Comparison of ENCODE assay signal across 24 cellular contexts in the genomic region with DNA sequence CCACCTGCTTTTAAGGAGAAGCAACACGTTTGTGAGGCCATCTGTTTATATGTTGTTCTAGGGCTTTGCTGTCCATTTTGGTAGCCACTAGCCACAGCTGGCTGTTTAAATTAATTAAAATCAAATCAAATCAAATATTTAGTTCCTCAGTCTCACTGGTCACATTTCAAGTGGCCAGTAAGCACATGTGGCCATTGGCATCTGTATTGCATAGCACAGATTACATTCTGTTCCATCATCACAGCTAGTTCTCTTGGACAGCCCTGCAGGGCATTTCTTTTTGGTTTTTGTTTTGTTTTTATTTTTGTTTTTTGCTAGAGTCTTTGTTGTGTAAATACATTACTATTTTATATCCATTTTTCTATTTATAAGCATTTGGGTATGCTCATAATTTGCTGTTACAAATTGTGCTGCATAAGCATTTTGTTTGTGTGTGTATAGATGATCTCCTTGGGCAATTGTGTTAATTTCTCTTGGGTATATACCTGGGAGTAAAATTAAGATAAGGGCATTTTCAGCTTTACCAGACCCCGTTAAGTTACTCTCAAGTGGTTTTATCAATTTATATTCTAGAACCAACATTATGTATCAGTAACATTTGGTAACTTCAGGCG. TPM values are rescaled to one million over a fixed set of nuclear protein-coding genes. Genes with fewer than 3 reads are reported as not detected.
A peak's percentile ranks its signal among the peaks of the same experiment; 100 is the strongest.
DNase-seq lines count a peak whose midpoint lies in the region; ATAC-seq and TF ChIP-seq lines count a peak whose summit lies in the region.
"Had no signal": no experiment of that assay in that cellular context is flagged by ENCODE, and none has a peak within 500 bp of the region (broad histone marks: within the 10 kb centered on the region; RNA-seq: fewer than 3 reads in every experiment).

No MANE protein-coding gene starts in this region.

- H2BK120ac ChIP-seq in mesenchymal stem cell (ENCODE audit: low read depth, low read length): no peak overlapping the region

- WGBS in mesenchymal stem cell: 60% methylated on average over 1 of the region's 3 CpGs

- no peak overlapping the region for H2AK5ac ChIP-seq in mesenchymal stem cell (ENCODE audit: low read length, severe bottlenecking)

- H2BK12ac ChIP-seq in mesenchymal stem cell (ENCODE audit: low read length in 2 of 2): no peak overlapping the region

- no peak for DNase-seq in CD4-positive, CD25-positive, alpha-beta regulatory T cell
- DNase-seq in GM03348 (ENCODE audit: low spot score) (peak; percentile 66), chondrocyte (ENCODE audit: low spot score) (no peak), mesenchymal stem cell (no peak), GM19240 (ENCODE audit: insufficient read length, low spot score) (no peak), A673 (ENCODE audit: low spot score) (no peak), substantia nigra (lab: John Stamatoyannopoulos, UW) (no peak)
- DNase-seq in stimulated activated naive B cell treated with anti-CD40 and anti-IgM and Interleukin-4, amounts not matched to agents 10 μg/mL and 1 μg/mL and 100 μg/mL, for 72 hours: no peak
- DNase-seq: activated B cell treated with CpG ODN at 0.5 μM for 24 hours; activated CD4-positive, alpha-beta memory T cell treated with anti-CD3 and anti-CD28 coated beads for 36 hours; activated naive CD4-positive, alpha-beta T cell treated with anti-CD3 and anti-CD28 coated beads, Interleukin-2, amount 10 ng/mL, durations not matched to agents 7 days and 5 days; cerebellar nuclear complex; effector memory CD8-positive, alpha-beta T cell; esophagus squamous epithelium; head of caudate nucleus; left cardiac atrium; natural killer cell; NCI-H1694 treated with DMSO at 0.1 percent for 48 hours; NCI-H526 treated with DMSO at 0.1 percent for 48 hours; stomach; T-helper 9 cell; transverse colon had no signal

- peak overlapping the region; percentile 20 to 86 (median 66) for H3K27ac Mint-ChIP-seq in CD4-positive, CD25-positive, alpha-beta regulatory T cell
- H3K27ac Mint-ChIP-seq in chondrocyte (ENCODE audit: unreplicated experiment): peak overlapping the region; percentile 45
- no peak overlapping the region for H3K27ac Mint-ChIP-seq in stimulated activated naive B cell treated with anti-CD40 and anti-IgM and Interleukin-4, amounts not matched to agents 10 μg/mL and 1 μg/mL and 100 μg/mL, for 72 hours
- H3K27ac Mint-ChIP-seq: activated B cell treated with CpG ODN at 0.5 μM for 24 hours; activated CD4-positive, alpha-beta memory T cell treated with anti-CD3 and anti-CD28 coated beads for 36 hours; memory B cell had no signal

- no peak overlapping the region for H3K18ac ChIP-seq in mesenchymal stem cell (ENCODE audit: low read depth in 1 of 2, low read length in 2 of 2)

- H3K9me3 Mint-ChIP-seq in CD4-positive, CD25-positive, alpha-beta regulatory T cell: no peaks in the 10 kb centered on the region
- H3K9me3 Mint-ChIP-seq in chondrocyte (ENCODE audit: low read depth): no peaks in the 10 kb centered on the region
- H3K9me3 Mint-ChIP-seq in stimulated activated naive B cell treated with anti-CD40 and anti-IgM and Interleukin-4, amounts not matched to agents 10 μg/mL and 1 μg/mL and 100 μg/mL, for 72 hours: no peaks in the 10 kb centered on the region
- H3K9me3 Mint-ChIP-seq: activated B cell treated with CpG ODN at 0.5 μM for 24 hours; activated CD4-positive, alpha-beta memory T cell treated with anti-CD3 and anti-CD28 coated beads for 36 hours; activated naive CD4-positive, alpha-beta T cell treated with anti-CD3 and anti-CD28 coated beads, Interleukin-2, amount 10 ng/mL, durations not matched to agents 7 days and 5 days; effector memory CD8-positive, alpha-beta T cell; memory B cell; natural killer cell had no signal

- no peak overlapping the region for H3K23ac ChIP-seq in mesenchymal stem cell (ENCODE audit: low read length in 2 of 2)

- peak overlapping the region; percentile 29 for H3K4me2 ChIP-seq in mesenchymal stem cell (ENCODE audit: low read length, poor library complexity, severe bottlenecking)
- H3K4me2 ChIP-seq: BLaER1 had no signal

- no peak overlapping the region for H4K8ac ChIP-seq in mesenchymal stem cell (ENCODE audit: low read length)

- no peaks in the 10 kb centered on the region for H3K27me3 Mint-ChIP-seq in CD4-positive, CD25-positive, alpha-beta regulatory T cell
- H3K27me3 Mint-ChIP-seq in chondrocyte (ENCODE audit: low read depth): no peaks in the 10 kb centered on the region
- no peaks in the 10 kb centered on the region for H3K27me3 Mint-ChIP-seq in stimulated activated naive B cell treated with anti-CD40 and anti-IgM and Interleukin-4, amounts not matched to agents 10 μg/mL and 1 μg/mL and 100 μg/mL, for 72 hours
- H3K27me3 Mint-ChIP-seq: activated B cell treated with CpG ODN at 0.5 μM for 24 hours; activated CD4-positive, alpha-beta memory T cell treated with anti-CD3 and anti-CD28 coated beads for 36 hours; activated naive CD4-positive, alpha-beta T cell treated with anti-CD3 and anti-CD28 coated beads, Interleukin-2, amount 10 ng/mL, durations not matched to agents 7 days and 5 days; effector memory CD8-positive, alpha-beta T cell; memory B cell had no signal

- no peak overlapping the region for H2AFZ ChIP-seq in mesenchymal stem cell (ENCODE audit: low read depth, low read length)

- peaks cover 16% of the 10 kb centered on the region for H3K79me1 ChIP-seq in mesenchymal stem cell (replicated peaks; ENCODE audit: low read length, poor library complexity, severe bottlenecking)

- H3K36me3 ChIP-seq in CD4-positive, CD25-positive, alpha-beta regulatory T cell (ENCODE audit: control insufficient read depth, insufficient read depth, low read length): peaks cover 4% of the 10 kb centered on the region
- H3K36me3 ChIP-seq in mesenchymal stem cell (ENCODE audit: control insufficient read depth in 1 of 2, insufficient read depth in 2 of 2, low read depth in 1 of 2, low read length in 2 of 2) (peaks cover 7 to 44% of the 10 kb centered on the region in 2 experiments), A673 (ENCODE audit: insufficient read depth, low read length, poor library complexity, severe bottlenecking) (peaks cover 67% of the 10 kb centered on the region)
- H3K36me3 ChIP-seq: transverse colon had no signal

- no peak for ATAC-seq in CD4-positive, CD25-positive, alpha-beta regulatory T cell (ENCODE audit: low read depth in 2 of 2)
- ATAC-seq in stimulated activated naive B cell treated with anti-CD40 and anti-IgM and Interleukin-4, amounts not matched to agents 10 μg/mL and 1 μg/mL and 100 μg/mL, for 72 hours (replicated peaks): no peak
- ATAC-seq: effector memory CD8-positive, alpha-beta T cell; left cardiac atrium; natural killer cell had no signal

- no peak overlapping the region for H3K4me3 Mint-ChIP-seq in CD4-positive, CD25-positive, alpha-beta regulatory T cell
- no peak overlapping the region for H3K4me3 Mint-ChIP-seq in chondrocyte (ENCODE audit: unreplicated experiment)
- no peak overlapping the region for H3K4me3 Mint-ChIP-seq in stimulated activated naive B cell treated with anti-CD40 and anti-IgM and Interleukin-4, amounts not matched to agents 10 μg/mL and 1 μg/mL and 100 μg/mL, for 72 hours
- H3K4me3 Mint-ChIP-seq: activated B cell treated with CpG ODN at 0.5 μM for 24 hours; activated CD4-positive, alpha-beta memory T cell treated with anti-CD3 and anti-CD28 coated beads for 36 hours; activated naive CD4-positive, alpha-beta T cell treated with anti-CD3 and anti-CD28 coated beads, Interleukin-2, amount 10 ng/mL, durations not matched to agents 7 days and 5 days; effector memory CD8-positive, alpha-beta T cell; memory B cell; natural killer cell had no signal

- H2BK15ac ChIP-seq in mesenchymal stem cell (ENCODE audit: low read depth, poor library complexity, severe bottlenecking): no peak overlapping the region

- CTCF ChIA-PET in A673 (lab: Charles Lee): no interaction called here

- intact Hi-C loops in A673 (cut with micrococcal nuclease; ENCODE audit: unreplicated experiment): no loop called here

- no peaks in the 10 kb centered on the region for H3K9me3 ChIP-seq in CD4-positive, CD25-positive, alpha-beta regulatory T cell (ENCODE audit: control insufficient read depth in 2 of 2, low read length in 2 of 2)
- H3K9me3 ChIP-seq in mesenchymal stem cell (ENCODE audit: control insufficient read depth, low read length): no peaks in the 10 kb centered on the region
- H3K9me3 ChIP-seq in A673 (ENCODE audit: low read depth, low read length, poor library complexity, severe bottlenecking): no peaks in the 10 kb centered on the region
- H3K9me3 ChIP-seq: BLaER1, esophagus squamous epithelium, stomach, transverse colon had no signal

- no peak for TF ChIP-seq CTCF in chondrocyte (IDR thresholded peaks at IDR 0.05)
- TF ChIP-seq CTCF in A673 (conservative IDR thresholded peaks at IDR 0.05; ENCODE audit: low read depth, low read length): no peak

- H3K4ac ChIP-seq in mesenchymal stem cell (ENCODE audit: low read depth in 1 of 2, low read length in 2 of 2): no peak overlapping the region

- H3K36me3 Mint-ChIP-seq in CD4-positive, CD25-positive, alpha-beta regulatory T cell: peaks cover 12% of the 10 kb centered on the region
- H3K36me3 Mint-ChIP-seq in chondrocyte (ENCODE audit: low read depth): peaks cover 4% of the 10 kb centered on the region
- H3K36me3 Mint-ChIP-seq in stimulated activated naive B cell treated with anti-CD40 and anti-IgM and Interleukin-4, amounts not matched to agents 10 μg/mL and 1 μg/mL and 100 μg/mL, for 72 hours: peaks cover 25 to 39% of the 10 kb centered on the region in 2 donors
- H3K36me3 Mint-ChIP-seq: natural killer cell had no signal

- H3K27ac ChIP-seq in CD4-positive, CD25-positive, alpha-beta regulatory T cell (ENCODE audit: insufficient read depth, low read length, poor library complexity, severe bottlenecking): no peak overlapping the region
- H3K27ac ChIP-seq in mesenchymal stem cell (ENCODE audit: low read length, poor library complexity, severe bottlenecking) (no peak overlapping the region), A673 (ENCODE audit: low read depth, low read length, poor library complexity, severe bottlenecking) (no peak overlapping the region), substantia nigra (ENCODE audit: low read depth, low read length, poor library complexity, severe bottlenecking) (no peak overlapping the region)
- H3K27ac ChIP-seq: BLaER1, stomach had no signal

- POLR2A ChIA-PET in A673 (lab: Charles Lee; ENCODE audit: low non-redundant PET): no interaction called here

- no peak overlapping the region for H4K91ac ChIP-seq in mesenchymal stem cell (ENCODE audit: low read length)

- no peak overlapping the region for H3K14ac ChIP-seq in mesenchymal stem cell (ENCODE audit: low read length in 2 of 2)

- peaks cover 51% of the 10 kb centered on the region for H3K4me1 ChIP-seq in CD4-positive, CD25-positive, alpha-beta regulatory T cell (ENCODE audit: control insufficient read depth, insufficient read depth, low read length, poor library complexity, severe bottlenecking)
- H3K4me1 ChIP-seq in mesenchymal stem cell (ENCODE audit: control insufficient read depth, insufficient read depth, low read depth, low read length) (peaks cover 15% of the 10 kb centered on the region), A673 (ENCODE audit: insufficient read depth, low read length, poor library complexity, severe bottlenecking) (peaks cover 3% of the 10 kb centered on the region)

- H3K9ac ChIP-seq in mesenchymal stem cell (ENCODE audit: low read length): peak overlapping the region; percentile 27
- H3K9ac ChIP-seq: BLaER1 had no signal

- no peak overlapping the region for H3K4me3 ChIP-seq in CD4-positive, CD25-positive, alpha-beta regulatory T cell (ENCODE audit: low read depth, low read length)
- H3K4me3 ChIP-seq in mesenchymal stem cell (ENCODE audit: insufficient read depth in 1 of 2, low read depth in 1 of 2, low read length in 2 of 2): no peak overlapping the region
- no peak overlapping the region for H3K4me3 ChIP-seq in A673 (ENCODE audit: low read depth, low read length, poor library complexity, severe bottlenecking)
- H3K4me3 ChIP-seq: BLaER1, esophagus squamous epithelium, stomach, transverse colon had no signal

- peaks cover 24 to 57% (median 34%) of the 10 kb centered on the region in 4 donors for H3K4me1 Mint-ChIP-seq in CD4-positive, CD25-positive, alpha-beta regulatory T cell
- peaks cover 29% of the 10 kb centered on the region for H3K4me1 Mint-ChIP-seq in chondrocyte (ENCODE audit: low read depth)
- peaks cover 16 to 20% of the 10 kb centered on the region in 2 donors for H3K4me1 Mint-ChIP-seq in stimulated activated naive B cell treated with anti-CD40 and anti-IgM and Interleukin-4, amounts not matched to agents 10 μg/mL and 1 μg/mL and 100 μg/mL, for 72 hours

- H2BK5ac ChIP-seq in mesenchymal stem cell (ENCODE audit: low read depth, low read length, poor library complexity, severe bottlenecking): no peak overlapping the region

- BruUV-seq in A673 (replicated peaks; lab: Mats Ljungman, UMichigan): no TSS peak

- H3K27me3 ChIP-seq in CD4-positive, CD25-positive, alpha-beta regulatory T cell (ENCODE audit: control insufficient read depth, insufficient read depth, low read length): no peaks in the 10 kb centered on the region
- H3K27me3 ChIP-seq in mesenchymal stem cell (ENCODE audit: control insufficient read depth in 1 of 2, insufficient read depth in 1 of 2, low read length in 2 of 2) (no peaks in the 10 kb centered on the region), A673 (replicated peaks; ENCODE audit: insufficient read depth, low read depth, low read length, poor library complexity) (no peaks in the 10 kb centered on the region)
- H3K27me3 ChIP-seq: BLaER1, esophagus squamous epithelium, stomach, transverse colon had no signal

RNA-seq across cellular contexts. Expression of a gene that starts 31.3 kb away (rescaled TPM):
- 45.5 TPM for total RNA-seq in CD4-positive, CD25-positive, alpha-beta regulatory T cell
- 100 to 1,000 TPM; 106 to 127 (median 115) TPM for polyA plus RNA-seq in CD4-positive, CD25-positive, alpha-beta regulatory T cell
- total RNA-seq in chondrocyte: 91.2 to 107 TPM (median 95.7 TPM) in 3 replicates
- polyA plus RNA-seq in mesenchymal stem cell (2013, experiment 1 of 2): 133 TPM
- polyA plus RNA-seq in mesenchymal stem cell (2013, experiment 2 of 2): 135 TPM
- 302 and 314 TPM in 2 replicates for total RNA-seq in A673 (2021)

RNA-seq across cellular contexts. Expression of a gene that starts 48.4 kb away (rescaled TPM):
- total RNA-seq in CD4-positive, CD25-positive, alpha-beta regulatory T cell: 84.7 TPM
- under 1 TPM; 0.58 to 0.84 (median 0.69) TPM for polyA plus RNA-seq in CD4-positive, CD25-positive, alpha-beta regulatory T cell
- 43.5 to 54.2 TPM (median 46.2 TPM) in 3 replicates for total RNA-seq in chondrocyte
- 12.6 TPM for polyA plus RNA-seq in mesenchymal stem cell (2013, experiment 1 of 2)
- polyA plus RNA-seq in mesenchymal stem cell (2013, experiment 2 of 2): 12.7 TPM
- total RNA-seq in A673 (2021): 94.4 and 94.8 TPM in 2 replicates
